ENCODE assay signal across 1 cellular context in genomic region chr1:154414606-154415005, GRCh38.
TF ChIP-seq lines count a peak whose summit lies in the region.

No MANE protein-coding gene starts in this region.

TF ChIP-seq in HepG2, 621 proteins besides CTCF, POLR2A, EP300 and RAD21 (continued from another document):
- TF ChIP-seq ZNF687 (CRISPR knock-in tag; IDR thresholded peaks at IDR 0.05) (peak; percentile 32), ZNF580 (CRISPR knock-in tag; IDR thresholded peaks at IDR 0.05; ENCODE audit: borderline replicate concordance, low read depth) (no peak), CEBPB (IDR thresholded peaks at IDR 0.05; ENCODE audit: borderline replicate concordance, low read depth, low read length) (no peak), AGO2 (optimal IDR thresholded peaks at IDR 0.05; ENCODE audit: low read depth, low read length) (no peak)
